In genomic region chr10:46552526-46553237, GRCh38 we compare ENCODE assay signal across 1 cellular context.
TF ChIP-seq lines count a peak whose summit lies in the region.

No MANE protein-coding gene starts in this region.

TF ChIP-seq in K562, 482 proteins besides CTCF, POLR2A, EP300 and RAD21:
- TF ChIP-seq USF2 (CRISPR knock-in tag; IDR thresholded peaks at IDR 0.05) (peak; percentile 1; the same call in 1 of the 2 replicates), RFX5 (IDR thresholded peaks at IDR 0.05; ENCODE audit: low read depth, low read length) (no peak), POLR2AphosphoS2 (IDR thresholded peaks at IDR 0.05; ENCODE audit: low read length) (no peak), ZNF184 (CRISPR knock-in tag; IDR thresholded peaks at IDR 0.05) (0 out of 2 replicates have a peak, but pooled peaks have one; percentile 28), ETV6 (IDR thresholded peaks at IDR 0.05; ENCODE audit: borderline replicate concordance in 1 of 2, low read depth in 2 of 2, low read length in 1 of 2) (no peak), ETV6 (CRISPR knock-in tag; IDR thresholded peaks at IDR 0.05; ENCODE audit: borderline replicate concordance) (no peak), PBX2 (CRISPR knock-in tag; IDR thresholded peaks at IDR 0.05; ENCODE audit: low read depth) (0 out of 2 replicates have a peak, but pooled peaks have one; percentile 7), PBX2 (tag; conservative IDR thresholded peaks at IDR 0.05; ENCODE audit: low read depth) (no peak), EGR1 (conservative IDR thresholded peaks at IDR 0.05) (no peak), MEIS2 (IDR thresholded peaks at IDR 0.05; ENCODE audit: partially characterized antibody) (no peak), HCFC1 (IDR thresholded peaks at IDR 0.05; ENCODE audit: low read depth, low read length) (no peak), MAZ (CRISPR knock-in tag; conservative IDR thresholded peaks at IDR 0.05 in 1 of 2, IDR thresholded peaks at IDR 0.05 in 1 of 2) (0 out of 4 replicates have a peak, but pooled peaks of 1 of the 2 experiments have one; percentile 17), MYBL2 (IDR thresholded peaks at IDR 0.05; ENCODE audit: low read depth) (no peak), MYBL2 (CRISPR knock-in tag; IDR thresholded peaks at IDR 0.05; ENCODE audit: borderline replicate concordance) (no peak), DIDO1 (tag; IDR thresholded peaks at IDR 0.05; ENCODE audit: low read depth) (peak; percentile 14; the same call in 1 of the 2 replicates), ZBTB17 (CRISPR knock-in tag; IDR thresholded peaks at IDR 0.05) (no peak), ZNF41 (CRISPR knock-in tag; conservative IDR thresholded peaks at IDR 0.05) (no peak), USF1 (CRISPR knock-in tag; IDR thresholded peaks at IDR 0.05) (peak; percentile 39; the same call in 1 of the 2 replicates), ZNF668 (CRISPR knock-in tag; IDR thresholded peaks at IDR 0.05) (no peak), BHLHE40 (IDR thresholded peaks at IDR 0.05; ENCODE audit: low read length) (peak; percentile 65), SP2 (IDR thresholded peaks at IDR 0.05; ENCODE audit: extremely low read depth, low read depth, low read length, poor library complexity, severe bottlenecking) (no peak), HOMEZ (CRISPR knock-in tag; IDR thresholded peaks at IDR 0.05) (0 out of 2 replicates have a peak, but pooled peaks have one; percentile 41)
